Comparison of ENCODE assay signal across 13 cellular contexts in the genomic region with DNA sequence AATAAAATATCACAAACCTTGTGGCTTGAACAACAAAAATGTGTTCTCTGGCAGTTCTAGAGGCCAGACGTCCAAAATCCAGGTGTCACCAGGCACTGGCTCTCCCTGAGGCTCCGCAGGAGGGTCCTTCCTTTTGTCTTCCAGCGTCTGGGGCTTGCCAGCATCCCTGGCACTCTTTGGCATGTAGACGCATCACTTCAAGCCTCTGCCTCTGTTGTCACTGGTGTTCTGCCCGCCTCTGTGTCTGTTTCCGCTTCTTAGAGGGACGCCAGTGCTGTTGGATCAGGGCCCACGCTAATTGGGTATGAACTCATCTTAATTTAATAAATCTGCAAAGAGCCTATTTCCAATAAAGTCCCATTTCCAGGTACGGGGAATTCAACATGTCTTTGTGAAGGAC.
DNase-seq lines count a peak whose midpoint lies in the region; ATAC-seq, FAIRE-seq and TF ChIP-seq lines count a peak whose summit lies in the region.
"Had no signal": no experiment of that assay in that cellular context is flagged by ENCODE, and none has a peak within 500 bp of the region (broad histone marks: within the 10 kb centered on the region; RNA-seq: fewer than 3 reads in every experiment).

No MANE protein-coding gene starts in this region.

- CTCF ChIA-PET in activated naive CD4-positive, alpha-beta T cell treated with anti-CD3 and anti-CD28 coated beads, Interleukin-2, amount 10 ng/mL, durations not matched to agents 7 days and 5 days (lab: Charles Lee), result no interaction called here

- no peaks in the 10 kb centered on the region for H3K9me3 Mint-ChIP-seq in activated naive CD4-positive, alpha-beta T cell treated with anti-CD3 and anti-CD28 coated beads, Interleukin-2, amount 10 ng/mL, durations not matched to agents 7 days and 5 days
- no peaks in the 10 kb centered on the region for H3K9me3 Mint-ChIP-seq in activated naive CD4-positive, alpha-beta T cell treated with anti-CD3 and anti-CD28 coated beads, Interleukin-2, amount 50 U/mL, for 72 hours

- TF ChIP-seq POLR2A in GM12891 (IDR thresholded peaks at IDR 0.05; ENCODE audit: low read depth, low read length), result no peak

- no peak for ATAC-seq in activated naive CD4-positive, alpha-beta T cell treated with anti-CD3 and anti-CD28 coated beads, Interleukin-2, amount 50 U/mL, for 72 hours
- ATAC-seq in HG03159 (IDR thresholded peaks at IDR 0.05; ENCODE audit: unreplicated experiment), result no peak

- H3K27ac ChIP-seq in coronary artery (no peak overlapping the region), substantia nigra (ENCODE audit: low read depth, low read length, poor library complexity, severe bottlenecking) (no peak overlapping the region)

- H3K27me3 Mint-ChIP-seq in activated naive CD4-positive, alpha-beta T cell treated with anti-CD3 and anti-CD28 coated beads, Interleukin-2, amount 10 ng/mL, durations not matched to agents 7 days and 5 days, result peaks cover 15% of the 10 kb centered on the region

- DNase-seq in activated naive CD4-positive, alpha-beta T cell treated with anti-CD3 and anti-CD28 coated beads, Interleukin-2, amount 10 ng/mL, durations not matched to agents 7 days and 5 days, result peak; percentile 6
- no peak for DNase-seq in activated naive CD4-positive, alpha-beta T cell treated with anti-CD3 and anti-CD28 coated beads, Interleukin-2, amount 50 U/mL, for 72 hours (ENCODE audit: low spot score in 2 of 2)
- DNase-seq in coronary artery (ENCODE audit: low spot score) (peak; percentile 31), mucosa of gallbladder (ENCODE audit: low spot score) (peak; percentile 5), GM12891 (ENCODE audit: insufficient read length, low spot score) (no peak), substantia nigra (lab: John Stamatoyannopoulos, UW) (no peak)
- DNase-seq: COR-L47, EL, NCI-H2171, NCI-H446, NCI-H69 had no signal

- FAIRE-seq in GM12891 (lab: Jason Lieb, UNC), result no peak
- FAIRE-seq: A549 had no signal

- TF ChIP-seq CTCF in coronary artery (IDR thresholded peaks at IDR 0.05), result no peak

- H3K4me1 Mint-ChIP-seq in activated naive CD4-positive, alpha-beta T cell treated with anti-CD3 and anti-CD28 coated beads, Interleukin-2, amount 10 ng/mL, durations not matched to agents 7 days and 5 days, result peaks cover 9% of the 10 kb centered on the region

- H3K36me3 Mint-ChIP-seq in activated naive CD4-positive, alpha-beta T cell treated with anti-CD3 and anti-CD28 coated beads, Interleukin-2, amount 10 ng/mL, durations not matched to agents 7 days and 5 days, result no peaks in the 10 kb centered on the region
- H3K36me3 Mint-ChIP-seq in activated naive CD4-positive, alpha-beta T cell treated with anti-CD3 and anti-CD28 coated beads, Interleukin-2, amount 50 U/mL, for 72 hours, result no peaks in the 10 kb centered on the region

- no peak overlapping the region for H3K4me3 Mint-ChIP-seq in activated naive CD4-positive, alpha-beta T cell treated with anti-CD3 and anti-CD28 coated beads, Interleukin-2, amount 10 ng/mL, durations not matched to agents 7 days and 5 days

- H3K27ac Mint-ChIP-seq in activated naive CD4-positive, alpha-beta T cell treated with anti-CD3 and anti-CD28 coated beads, Interleukin-2, amount 10 ng/mL, durations not matched to agents 7 days and 5 days, result no peak overlapping the region
- H3K27ac Mint-ChIP-seq in activated naive CD4-positive, alpha-beta T cell treated with anti-CD3 and anti-CD28 coated beads, Interleukin-2, amount 50 U/mL, for 72 hours, result no peak overlapping the region

- no peak overlapping the region for H3K4me3 ChIP-seq in coronary artery
- H3K4me3 ChIP-seq: A549 had no signal

TF ChIP-seq in GM12891, 5 proteins besides CTCF, POLR2A, EP300 and RAD21:
- no peak for TF ChIP-seq PAX5 (IDR thresholded peaks at IDR 0.05; ENCODE audit: insufficient read depth, low read length, severe bottlenecking)
- no peak for TF ChIP-seq POLR2AphosphoS5 (IDR thresholded peaks at IDR 0.05; ENCODE audit: low read depth, low read length)
- no peak for TF ChIP-seq SPI1 (IDR thresholded peaks at IDR 0.05; ENCODE audit: low read depth, low read length)
- no peak for TF ChIP-seq TAF1 (IDR thresholded peaks at IDR 0.05; ENCODE audit: low read depth, low read length)
- TF ChIP-seq POU2F2 (IDR thresholded peaks at IDR 0.05; ENCODE audit: low read depth, low read length), result no peak

Comparison
In these comparisons a context has a peak if more than half of its experiments do, and no peak if none do; other contexts are left out.
1. DNase-seq: peak in activated naive CD4-positive, alpha-beta T cell treated with anti-CD3 and anti-CD28 coated beads, Interleukin-2, amount 10 ng/mL, durations not matched to agents 7 days and 5 days (single experiment), coronary artery (single experiment) and mucosa of gallbladder (single experiment); none in activated naive CD4-positive, alpha-beta T cell treated with anti-CD3 and anti-CD28 coated beads, Interleukin-2, amount 50 U/mL, for 72 hours (0 of 2), GM12891 (single experiment) and substantia nigra (0 of 49).